ENCODE assay signal across 11 cellular contexts in genomic region chr10:110228066-110228465, GRCh38. TPM values are rescaled to one million over a fixed set of nuclear protein-coding genes. Genes with fewer than 3 reads are reported as not detected.
DNase-seq lines count a peak whose midpoint lies in the region; ATAC-seq and TF ChIP-seq lines count a peak whose summit lies in the region.
"Had no signal": no experiment of that assay in that cellular context is flagged by ENCODE, and none has a peak within 500 bp of the region (broad histone marks: within the 10 kb centered on the region; RNA-seq: fewer than 3 reads in every experiment).

No MANE protein-coding gene starts in this region.

- POLR2A ChIA-PET in T-cell (lab: Charles Lee): no interaction called here

- H3K9me2 ChIP-seq in hepatocyte (replicated peaks; ENCODE audit: insufficient read depth): no peaks in the 10 kb centered on the region

- no peaks in the 10 kb centered on the region for H3K9me3 Mint-ChIP-seq in activated CD4-positive, alpha-beta T cell treated with anti-CD3 and anti-CD28 coated beads, Interleukin-2, amount 10 ng/mL, durations not matched to agents 24 days and 14 days
- no peaks in the 10 kb centered on the region for H3K9me3 Mint-ChIP-seq in T-cell
- no peaks in the 10 kb centered on the region for H3K9me3 Mint-ChIP-seq in stimulated activated memory B cell treated with anti-CD40 and anti-IgM and Interleukin-4, amounts not matched to agents 10 μg/mL and 1 μg/mL and 100 μg/mL, for 72 hours

- H3K9me3 ChIP-seq in hepatocyte (ENCODE audit: low read depth): no peaks in the 10 kb centered on the region

- peak overlapping the region; percentile 59 for H3K4me3 Mint-ChIP-seq in activated CD4-positive, alpha-beta T cell treated with anti-CD3 and anti-CD28 coated beads, Interleukin-2, amount 10 ng/mL, durations not matched to agents 24 days and 14 days
- peak overlapping the region; percentile 92 to 94 (median 93) for H3K4me3 Mint-ChIP-seq in T-cell
- peak overlapping the region; percentile 96 for H3K4me3 Mint-ChIP-seq in stimulated activated memory B cell treated with anti-CD40 and anti-IgM and Interleukin-4, amounts not matched to agents 10 μg/mL and 1 μg/mL and 100 μg/mL, for 72 hours

- no peaks in the 10 kb centered on the region for H3K4me1 ChIP-seq in hepatocyte (ENCODE audit: insufficient read depth)
- H3K4me1 ChIP-seq: parathyroid adenoma had no signal

- 78% methylated on average over 10 of the region's 10 CpGs for WGBS in hepatocyte (ENCODE audit: low lambda C conversion rate, missing lambda C conversion rate)

- no peak overlapping the region for H2AFZ ChIP-seq in hepatocyte

- H3K79me2 ChIP-seq in hepatocyte: peaks cover 34% of the 10 kb centered on the region

- peak; percentile 55 for DNase-seq in activated CD4-positive, alpha-beta T cell treated with anti-CD3 and anti-CD28 coated beads, Interleukin-2, amount 10 ng/mL, durations not matched to agents 24 days and 14 days
- no peak for DNase-seq in activated CD4-positive, alpha-beta T cell treated with anti-CD3 and anti-CD28 coated beads for 1 hour
- no peak for DNase-seq in T-cell
- no peak for DNase-seq in hepatocyte (ENCODE audit: low spot score)
- DNase-seq in NCI-H524 treated with DMSO at 0.1 percent for 48 hours (lab: John Stamatoyannopoulos, UW): no peak
- no peak for DNase-seq in A172 (ENCODE audit: low spot score)
- DNase-seq: effector memory CD4-positive, alpha-beta T cell; NCI-H526 treated with DMSO at 0.1 percent for 48 hours had no signal

- no peaks in the 10 kb centered on the region for H3K27me3 ChIP-seq in hepatocyte

- no peak overlapping the region for H3K27ac ChIP-seq in hepatocyte

- peak overlapping the region; percentile 86 for H3K4me2 ChIP-seq in hepatocyte

- H3K27me3 Mint-ChIP-seq in activated CD4-positive, alpha-beta T cell treated with anti-CD3 and anti-CD28 coated beads, Interleukin-2, amount 10 ng/mL, durations not matched to agents 24 days and 14 days: peaks cover 8% of the 10 kb centered on the region
- no peaks in the 10 kb centered on the region for H3K27me3 Mint-ChIP-seq in T-cell
- H3K27me3 Mint-ChIP-seq in stimulated activated memory B cell treated with anti-CD40 and anti-IgM and Interleukin-4, amounts not matched to agents 10 μg/mL and 1 μg/mL and 100 μg/mL, for 72 hours: peaks cover 15% of the 10 kb centered on the region

- H4K20me1 ChIP-seq in hepatocyte (ENCODE audit: insufficient read depth, poor library complexity, severe bottlenecking): no peaks in the 10 kb centered on the region

- peak overlapping the region; percentile 99 for H3K27ac Mint-ChIP-seq in activated CD4-positive, alpha-beta T cell treated with anti-CD3 and anti-CD28 coated beads, Interleukin-2, amount 10 ng/mL, durations not matched to agents 24 days and 14 days
- H3K27ac Mint-ChIP-seq in T-cell: no peak overlapping the region
- peak overlapping the region; percentile 96 for H3K27ac Mint-ChIP-seq in stimulated activated memory B cell treated with anti-CD40 and anti-IgM and Interleukin-4, amounts not matched to agents 10 μg/mL and 1 μg/mL and 100 μg/mL, for 72 hours

- CTCF ChIA-PET in T-cell (lab: Charles Lee): no interaction called here

- ATAC-seq in T-cell (replicated peaks in 1 of 4) (no peak), HG03342 (IDR thresholded peaks at IDR 0.05; ENCODE audit: unreplicated experiment) (no peak)
- no peak for ATAC-seq in stimulated activated memory B cell treated with anti-CD40 and anti-IgM and Interleukin-4, amounts not matched to agents 10 μg/mL and 1 μg/mL and 100 μg/mL, for 72 hours

- H3K4me3 ChIP-seq in hepatocyte: no peak overlapping the region

- peaks cover 31% of the 10 kb centered on the region for H3K36me3 Mint-ChIP-seq in activated CD4-positive, alpha-beta T cell treated with anti-CD3 and anti-CD28 coated beads, Interleukin-2, amount 10 ng/mL, durations not matched to agents 24 days and 14 days (ENCODE audit: low read depth)
- H3K36me3 Mint-ChIP-seq in T-cell: peaks cover 24% of the 10 kb centered on the region
- peaks cover 23% of the 10 kb centered on the region for H3K36me3 Mint-ChIP-seq in stimulated activated memory B cell treated with anti-CD40 and anti-IgM and Interleukin-4, amounts not matched to agents 10 μg/mL and 1 μg/mL and 100 μg/mL, for 72 hours

- peaks cover 25% of the 10 kb centered on the region for H3K4me1 Mint-ChIP-seq in activated CD4-positive, alpha-beta T cell treated with anti-CD3 and anti-CD28 coated beads, Interleukin-2, amount 10 ng/mL, durations not matched to agents 24 days and 14 days
- H3K4me1 Mint-ChIP-seq in T-cell: peaks cover 31 to 43% (median 39%) of the 10 kb centered on the region in 3 donors
- peaks cover 24% of the 10 kb centered on the region for H3K4me1 Mint-ChIP-seq in stimulated activated memory B cell treated with anti-CD40 and anti-IgM and Interleukin-4, amounts not matched to agents 10 μg/mL and 1 μg/mL and 100 μg/mL, for 72 hours

- no peaks in the 10 kb centered on the region for H3K36me3 ChIP-seq in hepatocyte (replicated peaks; ENCODE audit: insufficient read depth, low read depth)

- TF ChIP-seq CTCF in hepatocyte (IDR thresholded peaks at IDR 0.05; ENCODE audit: poor library complexity): no peak

- intact Hi-C loops in activated CD4-positive, alpha-beta T cell treated with anti-CD3 and anti-CD28 coated beads, Interleukin-2, amount 10 ng/mL, durations not matched to agents 24 days and 14 days (cut with micrococcal nuclease): loop anchor here (5.0 to 10.0 kb wide), 3 partner anchors 269 to 637 kb away; partner anchors contain the start of genes DUSP5 and SMC3

RNA-seq across cellular contexts. Expression of gene MXI1, which starts 20.7 kb away (rescaled TPM):
- total RNA-seq in activated CD4-positive, alpha-beta T cell treated with anti-CD3 and anti-CD28 coated beads, Interleukin-2, amount 10 ng/mL, durations not matched to agents 24 days and 14 days: 21.8 and 22.7 TPM in 2 replicates
- total RNA-seq in T-cell (10 to 100 TPM; 40.2 to 54.1 (median 44.4) TPM), hepatocyte (13.2 and 14.2 TPM in 2 replicates)
- polyA plus RNA-seq in hepatocyte: 14.1 and 14.8 TPM in 2 replicates
- 2.6 and 5.4 TPM in 2 replicates for total RNA-seq in A172 (2014; rRNA removed; shearing (Covaris generic))

Comparison
In these comparisons a context has a peak if more than half of its experiments do, and no peak if none do; other contexts are left out.
1. H3K27ac Mint-ChIP-seq: peak in activated CD4-positive, alpha-beta T cell treated with anti-CD3 and anti-CD28 coated beads, Interleukin-2, amount 10 ng/mL, durations not matched to agents 24 days and 14 days (single experiment) and stimulated activated memory B cell treated with anti-CD40 and anti-IgM and Interleukin-4, amounts not matched to agents 10 μg/mL and 1 μg/mL and 100 μg/mL, for 72 hours (single experiment); none in T-cell (0 of 2).
2. Peak in every context shown above with its lines, with median percentiles within 50 percentile points of each other: H3K4me3 Mint-ChIP-seq.